ENCODE assay signal across 1 cellular context in the genomic region with DNA sequence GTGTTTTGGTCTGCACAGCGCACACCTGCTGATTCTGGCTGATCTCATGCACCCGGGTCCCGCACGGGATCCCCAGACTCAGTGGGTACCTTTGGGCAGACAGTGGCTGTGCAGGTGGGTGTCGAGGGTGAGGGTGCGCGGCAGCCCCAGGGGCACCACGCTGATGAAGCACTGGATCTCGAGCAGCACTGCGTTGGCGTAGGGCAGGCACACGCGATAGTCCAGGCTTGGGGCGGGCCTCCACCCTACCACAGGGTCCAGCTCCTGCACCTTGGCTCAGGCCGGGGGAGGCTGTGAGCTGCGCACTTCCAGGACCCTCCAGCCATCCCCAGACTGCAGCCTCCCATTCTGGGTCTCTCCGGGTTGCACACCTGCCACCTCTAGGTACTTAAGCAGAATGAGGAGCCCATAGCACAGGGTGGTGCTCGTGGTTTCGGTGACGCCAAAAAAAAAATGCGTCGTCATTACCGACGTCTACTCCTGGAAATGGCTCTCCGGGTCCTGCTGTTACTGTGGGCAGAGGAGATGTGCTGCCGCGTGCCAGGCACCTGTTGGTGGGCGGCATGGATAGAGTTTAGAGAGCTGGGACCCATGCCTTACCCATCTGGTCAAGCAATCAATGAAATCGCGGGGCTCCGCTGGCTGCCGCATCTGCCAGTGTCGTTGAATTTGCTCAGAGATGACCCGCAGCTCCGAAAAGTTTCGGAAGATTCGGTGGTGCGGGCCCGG.
TF ChIP-seq lines count a peak whose summit lies in the region.

No MANE protein-coding gene starts in this region.

TF ChIP-seq in GM12878, 131 proteins besides CTCF, POLR2A, EP300 and RAD21:
- TF ChIP-seq MLLT1 (IDR thresholded peaks at IDR 0.05) (peak; percentile 62; the same call in 1 of the 2 replicates), DPF2 (IDR thresholded peaks at IDR 0.05) (no peak), POLR2AphosphoS5 (IDR thresholded peaks at IDR 0.05; ENCODE audit: low read length) (peak; percentile 14; the same call in 1 of the 2 replicates)
